Comparison of ENCODE assay signal across 1 cellular context in genomic region chr1:2019162-2019542, GRCh38.
TF ChIP-seq lines count a peak whose summit lies in the region.

A gene with protein sequence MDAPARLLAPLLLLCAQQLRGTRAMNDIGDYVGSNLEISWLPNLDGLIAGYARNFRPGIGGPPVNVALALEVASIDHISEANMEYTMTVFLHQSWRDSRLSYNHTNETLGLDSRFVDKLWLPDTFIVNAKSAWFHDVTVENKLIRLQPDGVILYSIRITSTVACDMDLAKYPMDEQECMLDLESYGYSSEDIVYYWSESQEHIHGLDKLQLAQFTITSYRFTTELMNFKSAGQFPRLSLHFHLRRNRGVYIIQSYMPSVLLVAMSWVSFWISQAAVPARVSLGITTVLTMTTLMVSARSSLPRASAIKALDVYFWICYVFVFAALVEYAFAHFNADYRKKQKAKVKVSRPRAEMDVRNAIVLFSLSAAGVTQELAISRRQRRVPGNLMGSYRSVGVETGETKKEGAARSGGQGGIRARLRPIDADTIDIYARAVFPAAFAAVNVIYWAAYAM (plus strand): TSS chr1:2019345. CDS start chr1:2019424, 79 bp downstream.

TF ChIP-seq in HepG2, 621 proteins besides CTCF, POLR2A, EP300 and RAD21 (continued from another document):
- TF ChIP-seq ZHX2 (IDR thresholded peaks at IDR 0.05; ENCODE audit: low read depth) (no peak), ZHX2 (CRISPR knock-in tag; IDR thresholded peaks at IDR 0.05; ENCODE audit: borderline replicate concordance) (no peak), TCF7 (IDR thresholded peaks at IDR 0.05; ENCODE audit: low read depth) (no peak), GFI1 (CRISPR knock-in tag; IDR thresholded peaks at IDR 0.05; ENCODE audit: borderline replicate concordance) (no peak), ZMYM2 (CRISPR knock-in tag; IDR thresholded peaks at IDR 0.05) (no peak), PRPF4 (IDR thresholded peaks at IDR 0.05; ENCODE audit: low read depth, low read length, poor library complexity, severe bottlenecking) (no peak), MTA3 (CRISPR knock-in tag; IDR thresholded peaks at IDR 0.05) (no peak), SRSF1 (optimal IDR thresholded peaks at IDR 0.05; ENCODE audit: low read depth, low read length) (no peak), SOX5 (CRISPR knock-in tag; IDR thresholded peaks at IDR 0.05; ENCODE audit: borderline replicate concordance) (no peak), ZNF670 (CRISPR knock-in tag; IDR thresholded peaks at IDR 0.05; ENCODE audit: borderline replicate concordance) (no peak), ZNF570 (CRISPR knock-in tag; IDR thresholded peaks at IDR 0.05; ENCODE audit: borderline replicate concordance) (no peak)
- TF ChIP-seq, protein P1, sequence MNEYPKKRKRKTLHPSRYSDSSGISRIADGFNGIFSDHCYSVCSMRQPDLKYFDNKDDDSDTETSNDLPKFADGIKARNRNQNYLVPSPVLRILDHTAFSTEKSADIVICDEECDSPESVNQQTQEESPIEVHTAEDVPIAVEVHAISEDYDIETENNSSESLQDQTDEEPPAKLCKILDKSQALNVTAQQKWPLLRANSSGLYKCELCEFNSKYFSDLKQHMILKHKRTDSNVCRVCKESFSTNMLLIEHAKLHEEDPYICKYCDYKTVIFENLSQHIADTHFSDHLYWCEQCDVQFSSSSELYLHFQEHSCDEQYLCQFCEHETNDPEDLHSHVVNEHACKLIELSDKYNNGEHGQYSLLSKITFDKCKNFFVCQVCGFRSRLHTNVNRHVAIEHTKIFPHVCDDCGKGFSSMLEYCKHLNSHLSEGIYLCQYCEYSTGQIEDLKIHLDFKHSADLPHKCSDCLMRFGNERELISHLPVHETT (CRISPR knock-in tag; conservative IDR thresholded peaks at IDR 0.05): no peak
- TF ChIP-seq, protein P2, sequence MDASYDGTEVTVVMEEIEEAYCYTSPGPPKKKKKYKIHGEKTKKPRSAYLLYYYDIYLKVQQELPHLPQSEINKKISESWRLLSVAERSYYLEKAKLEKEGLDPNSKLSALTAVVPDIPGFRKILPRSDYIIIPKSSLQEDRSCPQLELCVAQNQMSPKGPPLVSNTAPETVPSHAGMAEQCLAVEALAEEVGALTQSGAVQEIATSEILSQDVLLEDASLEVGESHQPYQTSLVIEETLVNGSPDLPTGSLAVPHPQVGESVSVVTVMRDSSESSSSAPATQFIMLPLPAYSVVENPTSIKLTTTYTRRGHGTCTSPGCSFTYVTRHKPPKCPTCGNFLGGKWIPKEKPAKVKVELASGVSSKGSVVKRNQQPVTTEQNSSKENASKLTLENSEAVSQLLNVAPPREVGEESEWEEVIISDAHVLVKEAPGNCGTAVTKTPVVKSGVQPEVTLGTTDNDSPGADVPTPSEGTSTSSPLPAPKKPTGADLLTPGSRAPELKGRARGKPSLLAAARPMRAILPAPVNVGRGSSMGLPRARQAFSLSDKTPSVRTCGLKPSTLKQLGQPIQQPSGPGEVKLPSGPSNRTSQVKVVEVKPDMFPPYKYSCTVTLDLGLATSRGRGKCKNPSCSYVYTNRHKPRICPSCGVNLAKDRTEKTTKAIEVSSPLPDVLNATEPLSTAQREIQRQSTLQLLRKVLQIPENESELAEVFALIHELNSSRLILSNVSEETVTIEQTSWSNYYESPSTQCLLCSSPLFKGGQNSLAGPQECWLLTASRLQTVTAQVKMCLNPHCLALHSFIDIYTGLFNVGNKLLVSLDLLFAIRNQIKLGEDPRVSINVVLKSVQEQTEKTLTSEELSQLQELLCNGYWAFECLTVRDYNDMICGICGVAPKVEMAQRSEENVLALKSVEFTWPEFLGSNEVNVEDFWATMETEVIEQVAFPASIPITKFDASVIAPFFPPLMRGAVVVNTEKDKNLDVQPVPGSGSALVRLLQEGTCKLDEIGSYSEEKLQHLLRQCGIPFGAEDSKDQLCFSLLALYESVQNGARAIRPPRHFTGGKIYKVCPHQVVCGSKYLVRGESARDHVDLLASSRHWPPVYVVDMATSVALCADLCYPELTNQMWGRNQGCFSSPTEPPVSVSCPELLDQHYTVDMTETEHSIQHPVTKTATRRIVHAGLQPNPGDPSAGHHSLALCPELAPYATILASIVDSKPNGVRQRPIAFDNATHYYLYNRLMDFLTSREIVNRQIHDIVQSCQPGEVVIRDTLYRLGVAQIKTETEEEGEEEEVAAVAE (CRISPR knock-in tag; IDR thresholded peaks at IDR 0.05; ENCODE audit: borderline replicate concordance): no peak
